Comparison of ENCODE assay signal across 38 cellular contexts in genomic region chrX:35800479-35800878, GRCh38. TPM values are rescaled to one million over a fixed set of nuclear protein-coding genes. Genes with fewer than 3 reads are reported as not detected.
"Had no signal": no experiment of that assay in that cellular context is flagged by ENCODE, and none has a peak within 500 bp of the region (broad histone marks: within the 10 kb centered on the region; RNA-seq: fewer than 3 reads in every experiment).

No MANE protein-coding gene starts in this region.

- H3K4me1 ChIP-seq: colonic mucosa, esophagus muscularis mucosa, foreskin keratinocyte, gastroesophageal sphincter, heart left ventricle, left lung, neural progenitor cell, parathyroid adenoma, prostate gland, right atrium auricular region, stomach, tibial artery, upper lobe of left lung had no signal

- H3K9me3 ChIP-seq: colonic mucosa, esophagus muscularis mucosa, gastroesophageal sphincter, heart left ventricle, left lung, mucosa of descending colon, prostate gland, right atrium auricular region, stomach, tibial artery, upper lobe of left lung had no signal

- H3K36me3 ChIP-seq: colonic mucosa, esophagus muscularis mucosa, gastroesophageal sphincter, heart left ventricle, left lung, neural progenitor cell, prostate gland, right atrium auricular region, stomach, tibial artery, upper lobe of left lung had no signal

- DNase-seq: colonic mucosa; effector CD8-positive, alpha-beta T cell; endodermal cell; foreskin keratinocyte; heart left ventricle; hippocampal formation; left cardiac atrium; left lung; mesenchymal stem cell; mucosa of descending colon; naive B cell; stimulated activated CD4-positive, alpha-beta T cell treated with anti-CD3 and anti-CD28 coated beads, Interleukin-12 subunit alpha, Interleukin-12 subunit beta, amount 100 ng/mL, for 4 hours; stimulated activated CD4-positive, alpha-beta T cell treated with anti-CD3 and anti-CD28 coated beads, Interleukin-1b, Interleukin-23, amount 100 ng/mL, for 48 hours; stimulated activated CD4-positive, alpha-beta T cell treated with anti-CD3 and anti-CD28 coated beads, Interleukin-4, amount 100 ng/mL, for 1 hour; stimulated activated naive CD4-positive, alpha-beta T cell treated with Interleukin-2 at 50 U/mL for 16 hours; stomach; tibial artery; upper lobe of left lung had no signal

- H3K4me3 ChIP-seq: colonic mucosa, esophagus muscularis mucosa, gastroesophageal sphincter, heart left ventricle, left lung, mucosa of descending colon, neural progenitor cell, prostate gland, right atrium auricular region, smooth muscle cell, stomach, tibial artery, upper lobe of left lung had no signal

- H3K27me3 ChIP-seq: colonic mucosa, esophagus muscularis mucosa, foreskin keratinocyte, gastroesophageal sphincter, heart left ventricle, left lung, neural progenitor cell, right atrium auricular region, stomach, tibial artery, upper lobe of left lung had no signal

- ATAC-seq: foreskin keratinocyte; gastroesophageal sphincter; heart left ventricle; left cardiac atrium; left lung; mucosa of descending colon; natural killer cell treated with Interleukin-12 subunit alpha and Interleukin-12 subunit beta and Interleukin-15 and Interleukin-18, amount 100 ng/mL, for 72 hours; sciatic nerve; stimulated activated effector memory CD8-positive, alpha-beta T cell treated with anti-CD3 and anti-CD28 coated beads, Interleukin-12 subunit alpha, Interleukin-12 subunit beta, amount 100 ng/mL, for 72 hours had no signal

- H3K27ac ChIP-seq: colonic mucosa, esophagus muscularis mucosa, foreskin keratinocyte, gastroesophageal sphincter, heart left ventricle, left lung, neural progenitor cell, parathyroid adenoma, prostate gland, right atrium auricular region, stomach, tibial artery, upper lobe of left lung had no signal

RNA-seq across cellular contexts. Expression of gene MAGEB16, which starts 2.3 kb away (rescaled TPM):
- total RNA-seq: colonic mucosa; endodermal cell; endothelial cell of umbilical vein; epithelial cell of proximal tubule; esophagus muscularis mucosa; fibroblast of lung; foreskin keratinocyte; gastroesophageal sphincter; heart left ventricle; kidney epithelial cell; left cardiac atrium; left lung; lower leg skin; lung microvascular endothelial cell; mesothelial cell of epicardium; mucosa of descending colon; natural killer cell treated with Interleukin-12 subunit alpha and Interleukin-12 subunit beta and Interleukin-15 and Interleukin-18, amount 100 ng/mL, for 72 hours; osteoblast; right atrium auricular region; sciatic nerve; smooth muscle cell; stomach; subcutaneous adipose tissue; temporal lobe; upper lobe of left lung had no signal
